ENCODE assay signal across 1 cellular context in the genomic region with DNA sequence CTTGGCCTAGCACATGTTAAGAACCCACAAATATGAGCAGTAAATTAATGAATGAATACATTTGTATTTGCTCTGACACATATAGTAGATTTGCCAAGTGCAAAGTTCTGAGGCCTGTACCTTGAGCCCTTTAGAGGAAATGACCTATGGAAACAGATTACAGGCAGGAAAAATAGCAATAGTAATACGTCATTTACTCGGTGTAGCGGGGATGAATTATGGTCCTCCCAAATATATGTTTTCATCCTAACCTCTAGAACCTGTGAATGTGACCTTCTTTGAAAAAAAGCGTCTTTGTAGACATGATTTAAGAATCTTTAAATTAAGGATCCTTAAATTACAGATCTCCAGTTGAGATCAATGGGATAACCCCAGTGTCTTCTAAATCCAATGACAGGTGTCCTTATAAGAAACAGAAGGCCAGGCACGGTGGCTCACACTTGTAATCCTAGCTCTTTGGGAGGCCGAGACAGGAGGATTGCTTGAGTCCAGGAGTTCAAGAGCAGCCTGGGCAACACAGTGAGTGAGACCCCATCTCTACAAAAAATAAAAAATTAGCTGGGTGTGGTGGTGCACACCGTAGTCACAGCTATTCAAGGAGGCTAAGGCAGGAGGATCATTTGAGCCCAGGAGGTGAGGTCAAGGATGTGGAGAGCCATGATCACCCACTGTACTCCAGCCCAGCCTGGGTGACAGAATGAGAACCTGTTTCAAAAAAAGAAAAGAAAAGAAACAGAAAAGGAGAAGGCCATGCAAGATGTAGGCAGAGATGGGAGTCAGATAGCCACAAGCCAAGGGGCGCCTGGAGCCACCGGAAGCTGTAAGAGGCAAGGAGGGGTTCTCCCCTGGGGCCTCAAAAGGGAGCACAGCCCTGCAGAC.
TF ChIP-seq lines count a peak whose summit lies in the region.

No MANE protein-coding gene starts in this region.

TF ChIP-seq in HepG2, 621 proteins besides CTCF, POLR2A, EP300 and RAD21 (continued from another document and continues in another):
- TF ChIP-seq ZNF710 (CRISPR knock-in tag; IDR thresholded peaks at IDR 0.05; ENCODE audit: borderline replicate concordance) (0 out of 2 replicates have a peak, but pooled peaks have one; percentile 55), KLF12 (CRISPR knock-in tag; IDR thresholded peaks at IDR 0.05; ENCODE audit: borderline replicate concordance) (peak; percentile 58; the same call in 1 of the 2 replicates), ARNT2 (CRISPR knock-in tag; IDR thresholded peaks at IDR 0.05; ENCODE audit: low read depth) (0 out of 2 replicates have a peak, but pooled peaks have one; percentile 14), SALL1 (CRISPR knock-in tag; IDR thresholded peaks at IDR 0.05) (peak; percentile 5; the same call in 1 of the 2 replicates), ZNF326 (CRISPR knock-in tag; IDR thresholded peaks at IDR 0.05; ENCODE audit: borderline replicate concordance) (no peak), ZNF430 (CRISPR knock-in tag; IDR thresholded peaks at IDR 0.05) (peak; percentile 62; the same call in 1 of the 2 replicates), MIER2 (CRISPR knock-in tag; IDR thresholded peaks at IDR 0.05) (0 out of 2 replicates have a peak, but pooled peaks have one; percentile 3), CREM (IDR thresholded peaks at IDR 0.05) (peak; percentile 81), CREM (CRISPR knock-in tag; IDR thresholded peaks at IDR 0.05) (no peak), CHD4 (IDR thresholded peaks at IDR 0.05; ENCODE audit: borderline replicate concordance, low read length) (0 out of 2 replicates have a peak, but pooled peaks have one; percentile 67), KDM5B (CRISPR knock-in tag; IDR thresholded peaks at IDR 0.05; ENCODE audit: borderline replicate concordance) (peak; percentile 47; the same call in 1 of the 2 replicates), RFX5 (IDR thresholded peaks at IDR 0.05; ENCODE audit: low read depth, low read length) (peak; percentile 84), SYNCRIP (IDR thresholded peaks at IDR 0.05; ENCODE audit: insufficient read depth, low read depth, low read length) (no peak), KAT8 (CRISPR knock-in tag; IDR thresholded peaks at IDR 0.05) (0 out of 2 replicates have a peak, but pooled peaks have one; percentile 23), REPIN1 (CRISPR knock-in tag; IDR thresholded peaks at IDR 0.05; ENCODE audit: borderline replicate concordance, low read depth) (peak; percentile 59; the same call in 1 of the 2 replicates), CREB1 (IDR thresholded peaks at IDR 0.05) (peak; percentile 92), CREB1 (CRISPR knock-in tag; IDR thresholded peaks at IDR 0.05) (peak; percentile 81), ZNF280D (CRISPR knock-in tag; IDR thresholded peaks at IDR 0.05) (0 out of 2 replicates have a peak, but pooled peaks have one; percentile 38), ARID3A (IDR thresholded peaks at IDR 0.05; ENCODE audit: low read depth, low read length) (peak; percentile 91), NONO (IDR thresholded peaks at IDR 0.05) (no peak), NONO (CRISPR knock-in tag; conservative IDR thresholded peaks at IDR 0.05) (peak; percentile 7; the same call in 1 of the 2 replicates), CEBPG (CRISPR knock-in tag; IDR thresholded peaks at IDR 0.05) (peak; percentile 37; the same call in 1 of the 2 replicates), ZSCAN31 (CRISPR knock-in tag; IDR thresholded peaks at IDR 0.05; ENCODE audit: low read depth) (no peak), ADNP (CRISPR knock-in tag; IDR thresholded peaks at IDR 0.05) (peak; percentile 73; the same call in 1 of the 2 replicates), PRMT3 (CRISPR knock-in tag; IDR thresholded peaks at IDR 0.05; ENCODE audit: borderline replicate concordance, low read depth) (peak; percentile 62; the same call in 1 of the 2 replicates), ZNF556 (CRISPR knock-in tag; IDR thresholded peaks at IDR 0.05; ENCODE audit: borderline replicate concordance) (no peak), IRF9 (CRISPR knock-in tag; IDR thresholded peaks at IDR 0.05; ENCODE audit: borderline replicate concordance) (no peak; the same call in 1 of the 2 replicates), RFXAP (CRISPR knock-in tag; IDR thresholded peaks at IDR 0.05; ENCODE audit: borderline replicate concordance) (peak; percentile 64; the same call in 1 of the 2 replicates), PAXIP1 (CRISPR knock-in tag; conservative IDR thresholded peaks at IDR 0.05) (peak; percentile 93), THRA (CRISPR knock-in tag; IDR thresholded peaks at IDR 0.05; ENCODE audit: borderline replicate concordance) (0 out of 2 replicates have a peak, but pooled peaks have one; percentile 22), PITX1 (CRISPR knock-in tag; IDR thresholded peaks at IDR 0.05) (no peak), KLF6 (CRISPR knock-in tag; IDR thresholded peaks at IDR 0.05) (0 out of 2 replicates have a peak, but pooled peaks have one; percentile 54)
- TF ChIP-seq, protein P1, sequence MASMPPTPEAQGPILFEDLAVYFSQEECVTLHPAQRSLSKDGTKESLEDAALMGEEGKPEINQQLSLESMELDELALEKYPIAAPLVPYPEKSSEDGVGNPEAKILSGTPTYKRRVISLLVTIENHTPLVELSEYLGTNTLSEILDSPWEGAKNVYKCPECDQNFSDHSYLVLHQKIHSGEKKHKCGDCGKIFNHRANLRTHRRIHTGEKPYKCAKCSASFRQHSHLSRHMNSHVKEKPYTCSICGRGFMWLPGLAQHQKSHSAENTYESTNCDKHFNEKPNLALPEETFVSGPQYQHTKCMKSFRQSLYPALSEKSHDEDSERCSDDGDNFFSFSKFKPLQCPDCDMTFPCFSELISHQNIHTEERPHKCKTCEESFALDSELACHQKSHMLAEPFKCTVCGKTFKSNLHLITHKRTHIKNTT (CRISPR knock-in tag; IDR thresholded peaks at IDR 0.05): 0 out of 2 replicates have a peak, but pooled peaks have one; percentile 63
- TF ChIP-seq, protein P2, sequence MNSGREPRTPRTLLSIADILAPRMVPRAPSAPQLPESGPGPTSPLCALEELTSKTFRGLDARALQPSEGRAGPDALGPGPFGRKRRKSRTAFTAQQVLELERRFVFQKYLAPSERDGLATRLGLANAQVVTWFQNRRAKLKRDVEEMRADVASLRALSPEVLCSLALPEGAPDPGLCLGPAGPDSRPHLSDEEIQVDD (CRISPR knock-in tag; IDR thresholded peaks at IDR 0.05; ENCODE audit: borderline replicate concordance): no peak
- TF ChIP-seq, protein P3, sequence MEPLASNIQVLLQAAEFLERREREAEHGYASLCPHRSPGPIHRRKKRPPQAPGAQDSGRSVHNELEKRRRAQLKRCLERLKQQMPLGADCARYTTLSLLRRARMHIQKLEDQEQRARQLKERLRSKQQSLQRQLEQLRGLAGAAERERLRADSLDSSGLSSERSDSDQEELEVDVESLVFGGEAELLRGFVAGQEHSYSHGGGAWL (CRISPR knock-in tag; IDR thresholded peaks at IDR 0.05): no peak
- TF ChIP-seq, protein P4, sequence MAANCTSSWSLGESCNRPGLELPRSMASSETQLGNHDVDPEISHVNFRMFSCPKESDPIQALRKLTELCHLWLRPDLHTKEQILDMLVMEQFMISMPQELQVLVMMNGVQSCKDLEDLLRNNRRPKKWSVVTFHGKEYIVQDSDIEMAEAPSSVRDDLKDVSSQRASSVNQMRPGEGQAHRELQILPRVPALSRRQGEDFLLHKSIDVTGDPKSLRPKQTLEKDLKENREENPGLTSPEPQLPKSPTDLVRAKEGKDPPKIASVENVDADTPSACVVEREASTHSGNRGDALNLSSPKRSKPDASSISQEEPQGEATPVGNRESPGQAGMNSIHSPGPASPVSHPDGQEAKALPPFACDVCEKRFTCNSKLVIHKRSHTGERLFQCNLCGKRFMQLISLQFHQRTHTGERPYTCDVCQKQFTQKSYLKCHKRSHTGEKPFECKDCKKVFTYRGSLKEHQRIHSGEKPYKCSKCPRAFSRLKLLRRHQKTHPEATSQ (CRISPR knock-in tag; IDR thresholded peaks at IDR 0.05; ENCODE audit: borderline replicate concordance): peak; percentile 69; the same call in 1 of the 2 replicates
